Comparison of ENCODE assay signal across 9 cellular contexts in the genomic region with DNA sequence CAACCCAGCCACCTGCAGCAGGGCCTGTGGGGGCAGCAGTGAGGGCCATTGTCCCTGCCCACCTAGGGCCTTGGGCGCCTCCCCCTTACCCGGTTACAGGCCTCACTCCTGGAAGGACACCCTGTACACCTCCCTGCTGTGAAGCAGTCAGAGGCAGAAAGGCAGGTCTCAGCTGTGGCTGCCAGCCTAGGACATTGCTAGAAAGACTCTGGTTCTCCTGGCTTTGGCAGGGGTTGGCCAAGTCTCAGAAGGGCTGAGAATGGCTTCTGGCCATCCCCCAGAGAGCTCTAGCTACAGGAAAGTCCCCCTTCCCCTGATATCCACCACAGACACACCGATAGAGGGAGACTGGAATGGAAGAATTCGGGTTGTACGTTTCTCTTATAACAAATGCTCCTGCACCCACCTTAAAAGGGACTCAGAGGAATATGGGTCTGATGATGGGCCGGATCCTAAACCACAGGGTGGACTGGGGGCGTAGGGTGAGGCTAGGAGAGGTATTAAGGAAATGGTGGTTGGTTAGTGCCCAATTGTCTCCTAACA. TPM values are rescaled to one million over a fixed set of nuclear protein-coding genes. Genes with fewer than 3 reads are reported as not detected.
A peak's percentile ranks its signal among the peaks of the same experiment; 100 is the strongest.
DNase-seq lines count a peak whose midpoint lies in the region; ATAC-seq, FAIRE-seq and TF ChIP-seq lines count a peak whose summit lies in the region.
"Had no signal": no experiment of that assay in that cellular context is flagged by ENCODE, and none has a peak within 500 bp of the region (broad histone marks: within the 10 kb centered on the region; RNA-seq: fewer than 3 reads in every experiment).

No MANE protein-coding gene starts in this region.

- H3K36me3 Mint-ChIP-seq in activated CD4-positive, alpha-beta memory T cell treated with anti-CD3 and anti-CD28 coated beads, Interleukin-2, amount 10 ng/mL, durations not matched to agents 7 days and 5 days (ENCODE audit: low read depth), result no peaks in the 10 kb centered on the region
- peaks cover 8% of the 10 kb centered on the region for H3K36me3 Mint-ChIP-seq in stimulated activated memory B cell treated with anti-CD40 and anti-IgM and Interleukin-4, amounts not matched to agents 10 μg/mL and 1 μg/mL and 100 μg/mL, for 72 hours

- CTCF ChIA-PET in activated CD4-positive, alpha-beta memory T cell treated with anti-CD3 and anti-CD28 coated beads, Interleukin-2, amount 10 ng/mL, durations not matched to agents 7 days and 5 days (lab: Charles Lee), result interaction anchor here (0.7 to 1.4 kb wide), 2 partner anchors 59 to 92 kb away, joined by 3 read pairs; no protein-coding TSS in a partner anchor

- peaks cover under 1% of the 10 kb centered on the region for H3K36me3 ChIP-seq in cardiac muscle cell

- no peaks in the 10 kb centered on the region for H3K27me3 Mint-ChIP-seq in activated CD4-positive, alpha-beta memory T cell treated with anti-CD3 and anti-CD28 coated beads, Interleukin-2, amount 10 ng/mL, durations not matched to agents 7 days and 5 days
- H3K27me3 Mint-ChIP-seq in stimulated activated memory B cell treated with anti-CD40 and anti-IgM and Interleukin-4, amounts not matched to agents 10 μg/mL and 1 μg/mL and 100 μg/mL, for 72 hours, result peaks cover 9% of the 10 kb centered on the region

- peak overlapping the region; percentile 6 for H3K4me3 Mint-ChIP-seq in activated CD4-positive, alpha-beta memory T cell treated with anti-CD3 and anti-CD28 coated beads, Interleukin-2, amount 10 ng/mL, durations not matched to agents 7 days and 5 days
- peak overlapping the region; percentile 67 for H3K4me3 Mint-ChIP-seq in stimulated activated memory B cell treated with anti-CD40 and anti-IgM and Interleukin-4, amounts not matched to agents 10 μg/mL and 1 μg/mL and 100 μg/mL, for 72 hours

- TF ChIP-seq CTCF in cardiac muscle cell (IDR thresholded peaks at IDR 0.05; ENCODE audit: low read depth, low read length), result no peak

- peak; percentile 31 for ATAC-seq in stimulated activated memory B cell treated with anti-CD40 and anti-IgM and Interleukin-4, amounts not matched to agents 10 μg/mL and 1 μg/mL and 100 μg/mL, for 72 hours
- ATAC-seq in HG02571 (IDR thresholded peaks at IDR 0.05; ENCODE audit: unreplicated experiment), result no peak

- DNase-seq in H54 (ENCODE audit: insufficient read length, low spot score) (peak; percentile 24), cardiac muscle cell (ENCODE audit: low read depth in 1 of 2, low spot score in 1 of 2) (peak; percentile 27 to 48), erythroblast (lab: John Stamatoyannopoulos, UW) (no peak), NCI-H2171 (lab: John Stamatoyannopoulos, UW) (no peak), NCI-H446 (lab: John Stamatoyannopoulos, UW) (no peak)
- DNase-seq in activated CD4-positive, alpha-beta memory T cell treated with anti-CD3 and anti-CD28 coated beads, Interleukin-2, amount 10 ng/mL, durations not matched to agents 7 days and 5 days, result no peak

- no peak overlapping the region for H3K27ac Mint-ChIP-seq in activated CD4-positive, alpha-beta memory T cell treated with anti-CD3 and anti-CD28 coated beads, Interleukin-2, amount 10 ng/mL, durations not matched to agents 7 days and 5 days
- peak overlapping the region; percentile 63 for H3K27ac Mint-ChIP-seq in stimulated activated memory B cell treated with anti-CD40 and anti-IgM and Interleukin-4, amounts not matched to agents 10 μg/mL and 1 μg/mL and 100 μg/mL, for 72 hours

- no peak overlapping the region for H3K4me3 ChIP-seq in cardiac muscle cell

- H3K4me1 Mint-ChIP-seq in activated CD4-positive, alpha-beta memory T cell treated with anti-CD3 and anti-CD28 coated beads, Interleukin-2, amount 10 ng/mL, durations not matched to agents 7 days and 5 days, result peaks cover 46% of the 10 kb centered on the region
- peaks cover 59% of the 10 kb centered on the region for H3K4me1 Mint-ChIP-seq in stimulated activated memory B cell treated with anti-CD40 and anti-IgM and Interleukin-4, amounts not matched to agents 10 μg/mL and 1 μg/mL and 100 μg/mL, for 72 hours

- TF ChIP-seq POLR2A in H54 (IDR thresholded peaks at IDR 0.05; ENCODE audit: low read depth, low read length) (no peak), erythroblast (IDR thresholded peaks at IDR 0.05; ENCODE audit: low read length) (no peak)

- peaks cover 51% of the 10 kb centered on the region for H3K4me1 ChIP-seq in cardiac muscle cell (ENCODE audit: low read depth)

- no peaks in the 10 kb centered on the region for H3K9me3 ChIP-seq in cardiac muscle cell (ENCODE audit: low read depth)

- no peaks in the 10 kb centered on the region for H3K9me3 Mint-ChIP-seq in activated CD4-positive, alpha-beta memory T cell treated with anti-CD3 and anti-CD28 coated beads, Interleukin-2, amount 10 ng/mL, durations not matched to agents 7 days and 5 days
- no peaks in the 10 kb centered on the region for H3K9me3 Mint-ChIP-seq in stimulated activated memory B cell treated with anti-CD40 and anti-IgM and Interleukin-4, amounts not matched to agents 10 μg/mL and 1 μg/mL and 100 μg/mL, for 72 hours

- no peaks in the 10 kb centered on the region for H3K27me3 ChIP-seq in cardiac muscle cell

- H3K27ac ChIP-seq in cardiac muscle cell, result peak overlapping the region; percentile 98

- FAIRE-seq in H54 (lab: Jason Lieb, UNC), result no peak

- POLR2A ChIA-PET in activated CD4-positive, alpha-beta memory T cell treated with anti-CD3 and anti-CD28 coated beads, Interleukin-2, amount 10 ng/mL, durations not matched to agents 7 days and 5 days (lab: Charles Lee), result interaction anchor here (1.4 kb wide), 1 partner anchor 80 kb away, joined by 4 read pairs; a partner anchor contains a TSS

RNA-seq across cellular contexts. Expression of a gene that starts 2.4 kb away (rescaled TPM):
- total RNA-seq in activated CD4-positive, alpha-beta memory T cell treated with anti-CD3 and anti-CD28 coated beads, Interleukin-2, amount 10 ng/mL, durations not matched to agents 7 days and 5 days, result 1 to 10 TPM; 3.2 to 4.1 TPM
- 39.0 and 44.1 TPM in 2 replicates for total RNA-seq in cardiac muscle cell
- polyA plus RNA-seq in cardiac muscle cell, result 24.6 and 32.2 TPM in 2 replicates

RNA-seq across cellular contexts. Expression of a gene that starts 33.8 kb away (rescaled TPM):
- total RNA-seq in activated CD4-positive, alpha-beta memory T cell treated with anti-CD3 and anti-CD28 coated beads, Interleukin-2, amount 10 ng/mL, durations not matched to agents 7 days and 5 days, result not detected
- 1.1 and 2.9 TPM in 2 replicates for total RNA-seq in cardiac muscle cell
- polyA plus RNA-seq in cardiac muscle cell, result 0.95 and 1.4 TPM in 2 replicates
- total RNA-seq: mononuclear cell had no signal

Comparison
In these comparisons a context has a peak if more than half of its experiments do, and no peak if none do; other contexts are left out.
1. DNase-seq: peak in H54 (single experiment) and cardiac muscle cell (2 of 2); none in activated CD4-positive, alpha-beta memory T cell treated with anti-CD3 and anti-CD28 coated beads, Interleukin-2, amount 10 ng/mL, durations not matched to agents 7 days and 5 days (single experiment), erythroblast (0 of 2), NCI-H2171 (single experiment) and NCI-H446 (0 of 2).